In the genomic region with DNA sequence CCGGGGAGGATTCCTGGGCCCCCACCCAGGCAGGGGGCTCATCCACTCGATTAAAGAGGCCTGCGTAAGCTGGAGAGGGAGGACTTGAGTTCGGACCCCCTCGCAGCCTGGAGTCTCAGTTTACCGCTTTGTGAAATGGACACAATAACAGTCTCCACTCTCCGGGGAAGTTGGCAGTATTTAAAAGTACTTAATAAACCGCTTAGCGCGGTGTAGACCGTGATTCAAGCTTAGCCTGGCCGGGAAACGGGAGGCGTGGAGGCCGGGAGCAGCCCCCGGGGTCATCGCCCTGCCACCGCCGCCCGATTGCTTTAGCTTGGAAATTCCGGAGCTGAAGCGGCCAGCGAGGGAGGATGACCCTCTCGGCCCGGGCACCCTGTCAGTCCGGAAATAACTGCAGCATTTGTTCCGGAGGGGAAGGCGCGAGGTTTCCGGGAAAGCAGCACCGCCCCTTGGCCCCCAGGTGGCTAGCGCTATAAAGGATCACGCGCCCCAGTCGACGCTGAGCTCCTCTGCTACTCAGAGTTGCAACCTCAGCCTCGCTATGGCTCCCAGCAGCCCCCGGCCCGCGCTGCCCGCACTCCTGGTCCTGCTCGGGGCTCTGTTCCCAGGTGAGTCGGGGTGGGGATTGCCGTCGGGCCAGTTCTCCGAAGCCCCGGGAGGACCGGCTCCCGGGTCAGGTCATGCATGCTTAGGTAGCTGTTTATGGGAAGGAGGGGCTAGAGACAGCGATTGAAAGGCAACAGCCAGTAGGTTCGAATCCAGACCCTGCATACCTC, we compare ENCODE assay signal across 8 cellular contexts. TPM values are rescaled to one million over a fixed set of nuclear protein-coding genes. Genes with fewer than 3 reads are reported as not detected.
A peak's percentile ranks its signal among the peaks of the same experiment; 100 is the strongest.
DNase-seq lines count a peak whose midpoint lies in the region; ATAC-seq, FAIRE-seq and TF ChIP-seq lines count a peak whose summit lies in the region.

A gene with protein sequence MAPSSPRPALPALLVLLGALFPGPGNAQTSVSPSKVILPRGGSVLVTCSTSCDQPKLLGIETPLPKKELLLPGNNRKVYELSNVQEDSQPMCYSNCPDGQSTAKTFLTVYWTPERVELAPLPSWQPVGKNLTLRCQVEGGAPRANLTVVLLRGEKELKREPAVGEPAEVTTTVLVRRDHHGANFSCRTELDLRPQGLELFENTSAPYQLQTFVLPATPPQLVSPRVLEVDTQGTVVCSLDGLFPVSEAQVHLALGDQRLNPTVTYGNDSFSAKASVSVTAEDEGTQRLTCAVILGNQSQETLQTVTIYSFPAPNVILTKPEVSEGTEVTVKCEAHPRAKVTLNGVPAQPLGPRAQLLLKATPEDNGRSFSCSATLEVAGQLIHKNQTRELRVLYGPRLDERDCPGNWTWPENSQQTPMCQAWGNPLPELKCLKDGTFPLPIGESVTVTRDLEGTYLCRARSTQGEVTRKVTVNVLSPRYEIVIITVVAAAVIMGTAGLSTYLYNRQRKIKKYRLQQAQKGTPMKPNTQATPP (plus strand): TSS at position 505 of the 779 bp plus-strand sequence. CDS start 40 bp downstream, at position 545.

- no peaks in the 10 kb centered on the region for H3K27me3 ChIP-seq in SJCRH30
- H3K27me3 ChIP-seq in parathyroid adenoma (ENCODE audit: control insufficient read depth, insufficient read depth, low read length) = no peaks in the 10 kb centered on the region

- H3K9ac ChIP-seq in parathyroid adenoma = no peak within 1 kb of the TSS

- no peak for FAIRE-seq in urothelium cell line (lab: Jason Lieb, UNC)

- H3K36me3 ChIP-seq in SJCRH30 (no peaks in the 10 kb centered on the region), parathyroid adenoma (ENCODE audit: control insufficient read depth, insufficient read depth, low read length) (no peaks in the 10 kb centered on the region)

- peak within 1 kb of the TSS; percentile 71 for H3K4me2 ChIP-seq in parathyroid adenoma (ENCODE audit: low read length)

- TF ChIP-seq CTCF in parathyroid adenoma (IDR thresholded peaks at IDR 0.05) = no peak

- peak; percentile 22 for DNase-seq in NCI-H2029 (lab: John Stamatoyannopoulos, UW)
- no peak for DNase-seq in NCI-H2029 treated with DMSO at 0.1 percent for 48 hours (lab: John Stamatoyannopoulos, UW)
- no peak for DNase-seq in SJCRH30
- peak; percentile 72 for DNase-seq in activated gamma-delta T cell treated with Interleukin-2 at 50 U/mL for 16 hours
- peak in 28 of 42 donors; percentile 24 to 74 (median 53) for DNase-seq in head of caudate nucleus
- DNase-seq in urothelium cell line (ENCODE audit: low spot score) = no peak

- H2AFZ ChIP-seq in parathyroid adenoma = peak within 1 kb of the TSS; percentile 55

- intact Hi-C loops in head of caudate nucleus (cut with DNase I) = no loop called here

- peak; percentile 52 for ATAC-seq in HG03159 (IDR thresholded peaks at IDR 0.05; ENCODE audit: unreplicated experiment)

- H3K4me1 ChIP-seq in SJCRH30 (no peaks in the 10 kb centered on the region), parathyroid adenoma (no peaks in the 10 kb centered on the region)

- no peaks in the 10 kb centered on the region for H3K79me2 ChIP-seq in parathyroid adenoma

- H3K27ac ChIP-seq in SJCRH30 (no peak within 1 kb of the TSS), parathyroid adenoma (peak within 1 kb of the TSS; percentile 68)

- H3K9me3 ChIP-seq in SJCRH30 (replicated peaks) (no peaks in the 10 kb centered on the region), parathyroid adenoma (ENCODE audit: control insufficient read depth, low read length) (no peaks in the 10 kb centered on the region)

- peak within 1 kb of the TSS; percentile 21 for H3K4me3 ChIP-seq in SJCRH30
- peak within 1 kb of the TSS; percentile 34 for H3K4me3 ChIP-seq in parathyroid adenoma (ENCODE audit: low read depth, low read length)

RNA-seq across cellular contexts. Expression of the gene that starts here (rescaled TPM):
- 0.85 and 0.86 TPM in 2 replicates for total RNA-seq in SJCRH30 (2014; rRNA removed; shearing (Covaris generic))

Comparison
In these comparisons a context has a peak if more than half of its experiments do, and no peak if none do; other contexts are left out.
1. DNase-seq: peak in NCI-H2029 (single experiment), activated gamma-delta T cell treated with Interleukin-2 at 50 U/mL for 16 hours (single experiment) and head of caudate nucleus (28 of 42); none in NCI-H2029 treated with DMSO at 0.1 percent for 48 hours (single experiment), SJCRH30 (0 of 2) and urothelium cell line (single experiment).